In the genomic region with DNA sequence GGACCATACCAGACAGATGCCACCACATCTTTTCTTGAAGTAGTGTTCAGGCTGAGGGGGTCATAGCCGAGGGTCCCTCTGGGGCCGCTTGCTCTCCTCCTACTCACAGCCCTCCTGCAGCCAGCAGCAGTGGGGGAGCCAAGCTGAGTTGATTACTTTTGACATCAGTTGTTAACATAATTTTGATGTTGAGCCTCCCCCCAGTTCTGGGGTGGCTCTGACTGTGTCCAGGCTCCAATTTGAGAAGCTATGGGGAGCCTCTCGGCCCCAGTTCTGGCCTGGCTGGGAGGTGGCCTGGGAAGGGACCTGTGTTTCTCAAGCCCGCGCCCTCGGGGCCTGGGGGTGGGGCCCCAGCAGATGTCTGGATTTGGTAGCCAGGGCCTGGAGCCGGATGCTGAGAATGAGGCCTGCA, we compare ENCODE assay signal across 23 cellular contexts. TPM values are rescaled to one million over a fixed set of nuclear protein-coding genes. Genes with fewer than 3 reads are reported as not detected.
DNase-seq lines count a peak whose midpoint lies in the region; ATAC-seq and TF ChIP-seq lines count a peak whose summit lies in the region.
"Had no signal": no experiment of that assay in that cellular context is flagged by ENCODE, and none has a peak within 500 bp of the region (broad histone marks: within the 10 kb centered on the region; RNA-seq: fewer than 3 reads in every experiment).

No MANE protein-coding gene starts in this region.

- no peak overlapping the region for H3K4me2 ChIP-seq in trophoblast cell (ENCODE audit: low read length)

- no peak overlapping the region for H4K91ac ChIP-seq in trophoblast cell (ENCODE audit: low read depth, low read length)

- peak overlapping the region; percentile 20 for H2BK120ac ChIP-seq in trophoblast cell (ENCODE audit: insufficient read depth, low read length, poor library complexity)

- H3K4ac ChIP-seq in trophoblast cell (ENCODE audit: low read depth, low read length), result no peak overlapping the region

- H2AFZ ChIP-seq in trophoblast cell (ENCODE audit: insufficient read depth, low read length, poor library complexity), result no peak overlapping the region

- H3K14ac ChIP-seq in trophoblast cell (ENCODE audit: low read length), result no peak overlapping the region

- DNase-seq in AG20443 (ENCODE audit: low spot score), result peak; percentile 8
- DNase-seq in NCI-H69 (lab: John Stamatoyannopoulos, UW), result peak; percentile 62
- no peak for DNase-seq in heart right ventricle
- peak in 1 of 2 donors; percentile 25 for DNase-seq in trophoblast cell
- DNase-seq in D341Med (ENCODE audit: low spot score), result no peak
- DNase-seq in colonic mucosa, result no peak
- DNase-seq in NCI-H1092 (lab: John Stamatoyannopoulos, UW), result no peak
- DNase-seq: activated CD4-positive, alpha-beta T cell treated with anti-CD3 and anti-CD28 coated beads, Interleukin-2, amount 10 ng/mL, durations not matched to agents 24 days and 14 days; activated CD8-positive, alpha-beta memory T cell treated with anti-CD3 and anti-CD28 coated beads for 24 hours; amygdala; BE2C; brain microvascular endothelial cell; CD8-positive, alpha-beta T cell; DMS153; naive B cell; NCI-H1694 treated with DMSO at 0.1 percent for 48 hours; stimulated activated naive CD4-positive, alpha-beta T cell; T-cell had no signal

- no peaks in the 10 kb centered on the region for H3K79me2 ChIP-seq in trophoblast cell (ENCODE audit: control insufficient read depth, insufficient read depth, low read length, poor library complexity)

- no peak overlapping the region for H2AK5ac ChIP-seq in trophoblast cell (ENCODE audit: low read length)

- H3K27ac ChIP-seq in heart right ventricle (peak overlapping the region in 4 of 10 donors; percentile 29 to 47 (median 41)), trophoblast cell (ENCODE audit: low read depth, low read length) (no peak overlapping the region), colonic mucosa (no peak overlapping the region)
- H3K27ac ChIP-seq: brain microvascular endothelial cell, SJSA1, skin epidermis, suprapubic skin had no signal

- H4K12ac ChIP-seq in trophoblast cell (ENCODE audit: low read depth, low read length), result no peak overlapping the region

- H3K79me1 ChIP-seq in trophoblast cell (ENCODE audit: low read length), result no peaks in the 10 kb centered on the region

- ATAC-seq in heart right ventricle, result peak in 6 of 8 donors; percentile 41 to 71 (median 64)
- ATAC-seq: CD8-positive, alpha-beta T cell; HCT116; T-cell; WTC11 had no signal

- H3K9ac ChIP-seq in trophoblast cell (ENCODE audit: low read length) (no peak overlapping the region), colonic mucosa (ENCODE audit: low read depth in 2 of 2, low read length in 2 of 2) (no peak overlapping the region)

- H3K23ac ChIP-seq in trophoblast cell (ENCODE audit: low read length), result no peak overlapping the region

- H3K9me3 ChIP-seq in heart right ventricle (peaks cover 0 to 97% (median 37%) of the 10 kb centered on the region in 11 donors), trophoblast cell (ENCODE audit: insufficient read depth, low read depth, low read length) (peaks cover 35% of the 10 kb centered on the region), colonic mucosa (peaks cover 6% of the 10 kb centered on the region)
- H3K9me3 ChIP-seq: BE2C had no signal

- peaks cover 0 to 15% (median 0%) of the 10 kb centered on the region in 9 donors for H3K4me1 ChIP-seq in heart right ventricle
- peaks cover 10 to 11% of the 10 kb centered on the region in 2 experiments for H3K4me1 ChIP-seq in trophoblast cell (ENCODE audit: control insufficient read depth in 1 of 2, insufficient read depth in 2 of 2, low read length in 2 of 2)
- H3K4me1 ChIP-seq in colonic mucosa, result no peaks in the 10 kb centered on the region
- H3K4me1 ChIP-seq: BE2C, SJSA1, suprapubic skin had no signal

- H3K18ac ChIP-seq in trophoblast cell (ENCODE audit: low read length), result no peak overlapping the region

- H3K27me3 ChIP-seq in heart right ventricle (no peaks in the 10 kb centered on the region), trophoblast cell (ENCODE audit: insufficient read depth, low read length) (no peaks in the 10 kb centered on the region), colonic mucosa (no peaks in the 10 kb centered on the region)
- H3K27me3 ChIP-seq: BE2C, brain microvascular endothelial cell, SJSA1, suprapubic skin had no signal

- WGBS in heart right ventricle, 2 donors, result 81 to 83% methylated on average over 7 of the region's 7 CpGs
- no CpG with 5 or more reads among the region's 7 CpGs for WGBS in trophoblast cell (ENCODE audit: extremely low coverage, insufficient coverage, insufficient read length)

- H3K4me3 ChIP-seq in heart right ventricle, result no peak overlapping the region
- H3K4me3 ChIP-seq in trophoblast cell (ENCODE audit: low read depth, low read length), result no peak overlapping the region
- H3K4me3 ChIP-seq in colonic mucosa, result no peak overlapping the region
- H3K4me3 ChIP-seq: SJSA1, skin epidermis, suprapubic skin had no signal

- H3K36me3 ChIP-seq in heart right ventricle, result peaks cover 0 to 7% (median 0%) of the 10 kb centered on the region in 9 donors
- no peaks in the 10 kb centered on the region for H3K36me3 ChIP-seq in trophoblast cell (ENCODE audit: control insufficient read depth in 1 of 2, insufficient read depth in 2 of 2, low read length in 2 of 2)
- H3K36me3 ChIP-seq in colonic mucosa, result no peaks in the 10 kb centered on the region
- H3K36me3 ChIP-seq: BE2C, brain microvascular endothelial cell, SJSA1, suprapubic skin had no signal

- intact Hi-C loops in heart right ventricle (cut with DNase I), result no loop called here
- intact Hi-C loops in colonic mucosa (cut with DNase I), result no loop called here

- TF ChIP-seq CTCF in heart right ventricle (IDR thresholded peaks at IDR 0.05) (no peak), colonic mucosa (IDR thresholded peaks at IDR 0.05) (no peak)

- peak overlapping the region; percentile 20 for H2BK12ac ChIP-seq in trophoblast cell (ENCODE audit: low read length)

- H2BK5ac ChIP-seq in trophoblast cell (ENCODE audit: low read depth, low read length, poor library complexity), result peak overlapping the region; percentile 52

- no peak overlapping the region for H4K8ac ChIP-seq in trophoblast cell (ENCODE audit: low read depth, low read length)

RNA-seq across cellular contexts. Expression of gene KCNQ1OT1, which starts 48.0 kb away (rescaled TPM):
- total RNA-seq in heart right ventricle (under 1 TPM; 0.28 to 0.56 (median 0.43) TPM), colonic mucosa (1 to 10 TPM in 1 of 2 donors, under 1 TPM in 1; 0.77 to 1.5 TPM)
- polyA plus RNA-seq in heart right ventricle, result under 1 TPM; 0.01 to 0.73 TPM
- 0.19 and 0.21 TPM in 2 replicates for polyA plus RNA-seq in trophoblast cell (2013)

Comparison
In these comparisons a context has a peak if more than half of its experiments do, and no peak if none do; other contexts are left out.
1. DNase-seq: peak in AG20443 (single experiment) and NCI-H69 (single experiment); none in heart right ventricle (0 of 2), D341Med (single experiment), colonic mucosa (single experiment) and NCI-H1092 (single experiment).